8 cellular contexts compared by ENCODE assay signal in the genomic region with DNA sequence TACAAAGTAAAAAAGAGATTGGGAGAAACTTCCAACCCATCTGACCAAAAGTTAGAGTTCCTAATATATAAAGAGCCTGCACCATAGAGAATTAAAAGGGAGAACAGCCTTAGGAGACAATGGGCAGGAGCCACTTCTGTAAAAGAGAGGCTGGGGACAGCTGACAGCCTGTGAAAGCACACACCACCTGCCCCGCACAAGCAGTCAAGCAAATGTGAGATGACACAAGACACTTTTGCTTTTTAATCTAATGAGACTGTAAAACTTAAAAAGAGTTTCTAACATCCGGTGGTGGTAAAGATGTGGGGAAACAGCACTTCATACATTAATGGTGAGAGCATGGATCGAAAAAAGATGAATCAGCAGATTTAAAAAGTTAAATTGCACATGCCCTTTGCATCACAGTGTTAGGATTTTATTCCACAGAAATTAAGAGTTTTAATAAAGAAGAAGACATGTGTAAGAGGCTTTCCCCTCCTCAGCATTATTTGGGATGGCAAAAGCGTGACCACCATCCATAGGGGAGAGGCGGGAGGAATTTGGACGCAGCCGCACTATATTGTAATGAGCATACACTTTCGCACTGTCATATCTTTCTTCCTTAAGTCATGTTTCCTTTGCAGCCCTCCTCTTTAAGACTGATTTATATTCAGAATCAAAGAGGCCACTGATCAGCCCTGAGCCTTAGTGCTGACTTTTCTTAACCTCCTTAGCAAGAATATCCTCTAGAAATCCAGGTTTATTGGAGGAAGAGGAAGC.
DNase-seq lines count a peak whose midpoint lies in the region; ATAC-seq, FAIRE-seq and TF ChIP-seq lines count a peak whose summit lies in the region.
"Not testable (repeated sequence)": the region's sequence is repeated elsewhere in the genome, so short reads cannot be mapped to it uniquely, and the experiment has no call there.

No MANE protein-coding gene starts in this region.

- not testable (repeated sequence) for H3K4me3 Mint-ChIP-seq in activated B cell treated with CpG ODN at 0.5 μM for 24 hours, memory B cell

- not testable (repeated sequence) for H3K9me3 Mint-ChIP-seq in activated B cell treated with CpG ODN at 0.5 μM for 24 hours, memory B cell

- intact Hi-C loops in activated B cell treated with CpG ODN at 0.5 μM for 24 hours (cut with micrococcal nuclease) = not testable (repeated sequence)

- not testable (repeated sequence) for H3K4me1 Mint-ChIP-seq in activated B cell treated with CpG ODN at 0.5 μM for 24 hours, memory B cell

- not testable (repeated sequence) for H3K27ac Mint-ChIP-seq in activated B cell treated with CpG ODN at 0.5 μM for 24 hours, memory B cell

- CTCF ChIA-PET in activated B cell treated with CpG ODN at 0.5 μM for 24 hours (lab: Charles Lee) = not testable (repeated sequence)

- H3K27me3 Mint-ChIP-seq in activated B cell treated with CpG ODN at 0.5 μM for 24 hours, memory B cell: not testable (repeated sequence)

- not testable (repeated sequence) for TF ChIP-seq POLR2A in GM12891 (IDR thresholded peaks at IDR 0.05; ENCODE audit: low read depth, low read length)

- ATAC-seq in GM19023 (IDR thresholded peaks at IDR 0.05; ENCODE audit: unreplicated experiment) = peak; percentile 63
- ATAC-seq in GM21367 (IDR thresholded peaks at IDR 0.05; ENCODE audit: unreplicated experiment) = peak; percentile 49
- peak; percentile 65 for ATAC-seq in HG02610 (IDR thresholded peaks at IDR 0.05; ENCODE audit: unreplicated experiment)
- peak; percentile 44 for ATAC-seq in HG03039 (IDR thresholded peaks at IDR 0.05; ENCODE audit: unreplicated experiment)
- ATAC-seq in HG03432 (IDR thresholded peaks at IDR 0.05; ENCODE audit: unreplicated experiment) = peak; percentile 69
- ATAC-seq in activated B cell treated with CpG ODN at 0.5 μM for 24 hours (ENCODE audit: low read depth) = peak; percentile 63
- peak; percentile 76 for ATAC-seq in memory B cell (ENCODE audit: low read depth)

- not testable (repeated sequence) for DNase-seq in GM12891 (ENCODE audit: insufficient read length, low spot score); activated B cell treated with CpG ODN at 0.5 μM for 24 hours; memory B cell (ENCODE audit: low spot score in 2 of 2)

- POLR2A ChIA-PET in activated B cell treated with CpG ODN at 0.5 μM for 24 hours (lab: Charles Lee) = not testable (repeated sequence)

- TF ChIP-seq CTCF in activated B cell treated with CpG ODN at 0.5 μM for 24 hours (IDR thresholded peaks at IDR 0.05) = not testable (repeated sequence)

- peak; percentile 92 for FAIRE-seq in GM12891 (lab: Jason Lieb, UNC)

- not testable (repeated sequence) for H3K36me3 Mint-ChIP-seq in activated B cell treated with CpG ODN at 0.5 μM for 24 hours (ENCODE audit: low read depth); memory B cell
